Comparison of ENCODE assay signal across 12 cellular contexts in genomic region chr20:21325296-21325695, GRCh38. TPM values are rescaled to one million over a fixed set of nuclear protein-coding genes. Genes with fewer than 3 reads are reported as not detected.
A peak's percentile ranks its signal among the peaks of the same experiment; 100 is the strongest.
DNase-seq lines count a peak whose midpoint lies in the region; ATAC-seq and TF ChIP-seq lines count a peak whose summit lies in the region.
"Had no signal": no experiment of that assay in that cellular context is flagged by ENCODE, and none has a peak within 500 bp of the region (broad histone marks: within the 10 kb centered on the region; RNA-seq: fewer than 3 reads in every experiment).

No MANE protein-coding gene starts in this region.

- H3K27ac Mint-ChIP-seq in activated T-helper 17 cell treated with anti-CD3 and anti-CD28 coated beads, Interleukin-2, amount 50 U/mL, for 72 hours = peak overlapping the region; percentile 73

- peaks cover 38% of the 10 kb centered on the region for H3K4me1 Mint-ChIP-seq in activated T-helper 17 cell treated with anti-CD3 and anti-CD28 coated beads, Interleukin-2, amount 50 U/mL, for 72 hours

- peaks cover 23 to 38% (median 29%) of the 10 kb centered on the region in 11 experiments for H3K9me3 ChIP-seq in BLaER1 treated with 17β-estradiol and CSF1 and Interleukin-3, amounts not matched to agents 10 nM and 100 nM (replicated peaks in 1 of 11)
- H3K9me3 ChIP-seq in lower lobe of right lung = peaks cover 15% of the 10 kb centered on the region

- peak overlapping the region in 2 of 11 experiments; percentile 11 to 23; a peak in 1 of 22 replicates for H3K9ac ChIP-seq in BLaER1 treated with 17β-estradiol and CSF1 and Interleukin-3, amounts not matched to agents 10 nM and 100 nM

- peaks cover 37% of the 10 kb centered on the region for H3K36me3 Mint-ChIP-seq in activated T-helper 17 cell treated with anti-CD3 and anti-CD28 coated beads, Interleukin-2, amount 50 U/mL, for 72 hours (ENCODE audit: low read depth)

- peaks cover 12 to 59% (median 26%) of the 10 kb centered on the region in 10 experiments; a peak in 18 of 20 replicates for H3K4me1 ChIP-seq in BLaER1 treated with 17β-estradiol and CSF1 and Interleukin-3, amounts not matched to agents 10 nM and 100 nM
- H3K4me1 ChIP-seq in lower lobe of right lung = peaks cover 43% of the 10 kb centered on the region
- H3K4me1 ChIP-seq: Caco-2 had no signal

- no peaks in the 10 kb centered on the region for H3K9me3 Mint-ChIP-seq in activated T-helper 17 cell treated with anti-CD3 and anti-CD28 coated beads, Interleukin-2, amount 50 U/mL, for 72 hours

- H3K4me2 ChIP-seq in BLaER1 treated with 17β-estradiol and CSF1 and Interleukin-3, amounts not matched to agents 10 nM and 100 nM = peak overlapping the region in 8 of 11 experiments; percentile 11 to 87 (median 62); a peak in 14 of 22 replicates

- TF ChIP-seq CTCF in HL-60 (IDR thresholded peaks at IDR 0.05; ENCODE audit: insufficient read depth, low read length) = no peak
- no peak for TF ChIP-seq CTCF in lower lobe of right lung (IDR thresholded peaks at IDR 0.05)

- peak overlapping the region in 6 of 11 experiments; percentile 13 to 57 (median 48); a peak in 9 of 22 replicates for H3K27ac ChIP-seq in BLaER1 treated with 17β-estradiol and CSF1 and Interleukin-3, amounts not matched to agents 10 nM and 100 nM
- peak overlapping the region; percentile 12 for H3K27ac ChIP-seq in HL-60 (replicated peaks)
- H3K27ac ChIP-seq in lower lobe of right lung = no peak overlapping the region

- peak in 1 of 2 experiments; percentile 25 for DNase-seq in HL-60 (ENCODE audit: low read depth in 1 of 2, low spot score in 1 of 2)
- no peak for DNase-seq in lower lobe of right lung
- no peak for DNase-seq in NCI-H1105 (lab: John Stamatoyannopoulos, UW)
- no peak for DNase-seq in NCI-H2029 treated with DMSO at 0.1 percent for 48 hours (lab: John Stamatoyannopoulos, UW)
- DNase-seq: amygdala, Caco-2, Karpas-422 had no signal

- H3K27me3 ChIP-seq in BLaER1 treated with 17β-estradiol and CSF1 and Interleukin-3, amounts not matched to agents 10 nM and 100 nM = no peaks in the 10 kb centered on the region
- H3K27me3 ChIP-seq in HL-60 (ENCODE audit: insufficient read depth, poor library complexity, severe bottlenecking) (no peaks in the 10 kb centered on the region), lower lobe of right lung (ENCODE audit: low read depth) (no peaks in the 10 kb centered on the region)

- intact Hi-C loops in lower lobe of right lung (cut with DNase I) = no loop called here

- ATAC-seq in activated T-helper 17 cell treated with anti-CD3 and anti-CD28 coated beads, Interleukin-2, amount 50 U/mL, for 72 hours (replicated peaks) = peak; percentile 50
- ATAC-seq in lower lobe of right lung (peak; percentile 68 to 69), HG03139 (IDR thresholded peaks at IDR 0.05; ENCODE audit: unreplicated experiment) (no peak), GM18873 (IDR thresholded peaks at IDR 0.05; ENCODE audit: low FRiP score, unreplicated experiment) (no peak)
- ATAC-seq: sciatic nerve had no signal

- H3K27me3 Mint-ChIP-seq in activated T-helper 17 cell treated with anti-CD3 and anti-CD28 coated beads, Interleukin-2, amount 50 U/mL, for 72 hours = no peaks in the 10 kb centered on the region

- H4K20me1 ChIP-seq in BLaER1 treated with 17β-estradiol and CSF1 and Interleukin-3, amounts not matched to agents 10 nM and 100 nM = peaks cover 82 to 100% (median 99%) of the 10 kb centered on the region in 11 experiments

- H3K4me3 ChIP-seq in BLaER1 treated with 17β-estradiol and CSF1 and Interleukin-3, amounts not matched to agents 10 nM and 100 nM = no peak overlapping the region
- H3K4me3 ChIP-seq in HL-60 (replicated peaks; ENCODE audit: insufficient read depth, low read length) (no peak overlapping the region), lower lobe of right lung (no peak overlapping the region)

- H3K4me3 Mint-ChIP-seq in activated T-helper 17 cell treated with anti-CD3 and anti-CD28 coated beads, Interleukin-2, amount 50 U/mL, for 72 hours = peak overlapping the region; percentile 60

- H3K36me3 ChIP-seq in BLaER1 treated with 17β-estradiol and CSF1 and Interleukin-3, amounts not matched to agents 10 nM and 100 nM = peaks cover 31 to 89% (median 69%) of the 10 kb centered on the region in 11 experiments
- H3K36me3 ChIP-seq in lower lobe of right lung = peaks cover 17% of the 10 kb centered on the region

RNA-seq across cellular contexts. Expression of gene XRN2, which starts 22.2 kb away (rescaled TPM):
- total RNA-seq in activated T-helper 17 cell treated with anti-CD3 and anti-CD28 coated beads, Interleukin-2, amount 50 U/mL, for 72 hours = 10 to 100 TPM; 42.9 to 82.3 TPM
- 62.1 TPM for total RNA-seq in lower lobe of right lung

Comparison
In these comparisons a context has a peak if more than half of its experiments do, and no peak if none do; other contexts are left out.
1. ATAC-seq: peak in activated T-helper 17 cell treated with anti-CD3 and anti-CD28 coated beads, Interleukin-2, amount 50 U/mL, for 72 hours (single experiment) and lower lobe of right lung (2 of 2); none in HG03139 (single experiment) and GM18873 (single experiment).